ENCODE assay signal across 15 cellular contexts in genomic region chr9:137506702-137507171, GRCh38. TPM values are rescaled to one million over a fixed set of nuclear protein-coding genes. Genes with fewer than 3 reads are reported as not detected.
DNase-seq lines count a peak whose midpoint lies in the region; ATAC-seq and TF ChIP-seq lines count a peak whose summit lies in the region.
"Had no signal": no experiment of that assay in that cellular context is flagged by ENCODE, and none has a peak within 500 bp of the region (broad histone marks: within the 10 kb centered on the region; RNA-seq: fewer than 3 reads in every experiment).

No MANE protein-coding gene starts in this region.

- ATAC-seq in GM19467 (IDR thresholded peaks at IDR 0.05; ENCODE audit: unreplicated experiment): no peak
- ATAC-seq: activated CD8-positive, alpha-beta T cell treated with anti-CD3 and anti-CD28 coated beads for 36 hours; stimulated activated naive CD8-positive, alpha-beta T cell treated with anti-CD3 and anti-CD28 coated beads, Interleukin-15, amount 100 ng/mL, for 72 hours had no signal

- H3K36me3 ChIP-seq in SJCRH30: no peaks in the 10 kb centered on the region

- H3K27ac ChIP-seq in SJCRH30: no peak overlapping the region
- H3K27ac ChIP-seq: esophagus muscularis mucosa had no signal

- POLR2A ChIA-PET in AG04449 (lab: Yijun Ruan, JAX): no interaction called here

- H3K27me3 ChIP-seq in SJCRH30: no peaks in the 10 kb centered on the region
- H3K27me3 ChIP-seq: esophagus muscularis mucosa had no signal

- TF ChIP-seq CTCF in AG04449 (IDR thresholded peaks at IDR 0.05; ENCODE audit: insufficient read depth, low read length, missing control alignments): no peak

- DNase-seq in AG04449 (ENCODE audit: low read depth, low spot score): peak; percentile 57
- DNase-seq in EL: peak; percentile 80
- peak; percentile 79 to 81 for DNase-seq in SJCRH30
- peak; percentile 9 for DNase-seq in iris pigment epithelial cell (ENCODE audit: low read depth)
- no peak for DNase-seq in NCI-H146 treated with DMSO at 0.1 percent for 48 hours (lab: John Stamatoyannopoulos, UW; ENCODE audit: unreplicated experiment)
- no peak for DNase-seq in T-helper 1 cell
- DNase-seq in middle frontal gyrus (ENCODE audit: extremely low spot score, low spot score): no peak
- DNase-seq: activated CD8-positive, alpha-beta T cell treated with anti-CD3 and anti-CD28 coated beads for 36 hours; activated T-cell treated with anti-CD3 and anti-CD28 coated beads, Interleukin-2, amount 50 U/mL, for 48 hours; COR-L47; hippocampal formation; NCI-H146; stimulated activated naive CD8-positive, alpha-beta T cell treated with anti-CD3 and anti-CD28 coated beads, Interleukin-15, amount 100 ng/mL, for 72 hours had no signal

- CTCF ChIA-PET in AG04449 (lab: Yijun Ruan, JAX): interaction anchor here (0.8 to 3.8 kb wide), 6 partner anchors 16 to 84 kb away, joined by 3 to 16 read pairs (median 3); partner anchors contain the start of genes EXD3 and NOXA1

- no peaks in the 10 kb centered on the region for H3K9me3 ChIP-seq in SJCRH30 (replicated peaks)
- H3K9me3 ChIP-seq: esophagus muscularis mucosa had no signal

- H3K4me3 ChIP-seq in AG04449 (ENCODE audit: low read depth, low read length) (no peak overlapping the region; the same call in 1 of the 2 replicates), SJCRH30 (peak overlapping the region; percentile 14; the same call in 1 of the 2 replicates)
- H3K4me3 ChIP-seq: esophagus muscularis mucosa had no signal

- H3K4me1 ChIP-seq in SJCRH30: peaks cover 10% of the 10 kb centered on the region
- H3K4me1 ChIP-seq: esophagus muscularis mucosa had no signal

RNA-seq across cellular contexts. Expression of gene PNPLA7, which starts 43.5 kb away (rescaled TPM):
- 0.14 and 0.43 TPM in 2 replicates for total RNA-seq in SJCRH30 (2014; rRNA removed; shearing (Covaris generic))

RNA-seq across cellular contexts. Expression of gene MRPL41, which starts 44.9 kb away (rescaled TPM):
- total RNA-seq in SJCRH30 (2014; rRNA removed; shearing (Covaris generic)): 12.3 and 15.6 TPM in 2 replicates

RNA-seq across cellular contexts. Expression of gene NSMF, which starts 47.6 kb away (rescaled TPM):
- 35.4 and 40.3 TPM in 2 replicates for total RNA-seq in SJCRH30 (2014; rRNA removed; shearing (Covaris generic))

Comparison
In these comparisons a context has a peak if more than half of its experiments do, and no peak if none do; other contexts are left out.
1. DNase-seq: peak in AG04449 (single experiment), EL (single experiment), SJCRH30 (2 of 2) and iris pigment epithelial cell (single experiment); none in NCI-H146 treated with DMSO at 0.1 percent for 48 hours (single experiment), T-helper 1 cell (0 of 5) and middle frontal gyrus (single experiment).